11 cellular contexts compared by ENCODE assay signal in genomic region chr7:74183142-74183541, GRCh38. TPM values are rescaled to one million over a fixed set of nuclear protein-coding genes. Genes with fewer than 3 reads are reported as not detected.
DNase-seq lines count a peak whose midpoint lies in the region; ATAC-seq and TF ChIP-seq lines count a peak whose summit lies in the region.
"Had no signal": no experiment of that assay in that cellular context is flagged by ENCODE, and none has a peak within 500 bp of the region (broad histone marks: within the 10 kb centered on the region; RNA-seq: fewer than 3 reads in every experiment).

No MANE protein-coding gene starts in this region.

- intact Hi-C loops in activated B cell treated with CpG ODN at 0.5 μM for 24 hours (cut with micrococcal nuclease) (loop anchor here (1.0 kb wide), 2 partner anchors 9 to 115 kb away; partner anchors contain the start of gene EIF4H), spleen (cut with DNase I; ENCODE audit: low total_unique reads) (no loop called here)

- H3K27ac Mint-ChIP-seq in activated T-cell treated with anti-CD3 and anti-CD28 coated beads, Interleukin-2, amount 50 U/mL, for 24 hours = peak overlapping the region; percentile 79
- H3K27ac Mint-ChIP-seq in activated B cell treated with CpG ODN at 0.5 μM for 24 hours (peak overlapping the region; percentile 4), glutamatergic neuron (ENCODE audit: unreplicated experiment) (peak overlapping the region; percentile 54)

- WGBS in spleen, 5 donors = 45 to 67% (median 58%) methylated on average over 3 of the region's 3 CpGs

- peaks cover 87% of the 10 kb centered on the region for H3K4me1 Mint-ChIP-seq in activated T-cell treated with anti-CD3 and anti-CD28 coated beads, Interleukin-2, amount 50 U/mL, for 24 hours (ENCODE audit: low read depth)
- peaks cover 88% of the 10 kb centered on the region for H3K4me1 Mint-ChIP-seq in activated B cell treated with CpG ODN at 0.5 μM for 24 hours
- H3K4me1 Mint-ChIP-seq in glutamatergic neuron (ENCODE audit: low read depth, unreplicated experiment) = peaks cover 30% of the 10 kb centered on the region

- H3K4me1 ChIP-seq in spleen = peaks cover 80 to 100% (median 100%) of the 10 kb centered on the region in 6 donors

- no peaks in the 10 kb centered on the region for H3K9me3 Mint-ChIP-seq in activated T-cell treated with anti-CD3 and anti-CD28 coated beads, Interleukin-2, amount 50 U/mL, for 24 hours
- H3K9me3 Mint-ChIP-seq in activated B cell treated with CpG ODN at 0.5 μM for 24 hours (no peaks in the 10 kb centered on the region), glutamatergic neuron (ENCODE audit: unreplicated experiment) (peaks cover 3% of the 10 kb centered on the region)
- H3K9me3 Mint-ChIP-seq: neural crest cell had no signal

- no peaks in the 10 kb centered on the region for H3K27me3 Mint-ChIP-seq in activated T-cell treated with anti-CD3 and anti-CD28 coated beads, Interleukin-2, amount 50 U/mL, for 24 hours
- H3K27me3 Mint-ChIP-seq in activated B cell treated with CpG ODN at 0.5 μM for 24 hours (no peaks in the 10 kb centered on the region), glutamatergic neuron (ENCODE audit: unreplicated experiment) (peaks cover 3% of the 10 kb centered on the region)

- no peak overlapping the region for H3K4me3 ChIP-seq in spleen
- H3K4me3 ChIP-seq: thoracic aorta had no signal

- TF ChIP-seq POLR2A in spleen (IDR thresholded peaks at IDR 0.05) = no peak

- ATAC-seq in activated B cell treated with CpG ODN at 0.5 μM for 24 hours (ENCODE audit: low read depth) (no peak), HG02870 (IDR thresholded peaks at IDR 0.05; ENCODE audit: unreplicated experiment) (no peak)

- CTCF ChIA-PET in activated B cell treated with CpG ODN at 0.5 μM for 24 hours (lab: Charles Lee) = interaction anchor here (1.0 to 2.6 kb wide), 7 partner anchors 8 to 218 kb away, joined by 4 to 21 read pairs (median 6); partner anchors contain the start of gene EIF4H

- peaks cover 0 to 81% (median 25%) of the 10 kb centered on the region in 6 donors for H3K36me3 ChIP-seq in spleen

- no peaks in the 10 kb centered on the region for H3K27me3 ChIP-seq in spleen (replicated peaks in 1 of 7)

- TF ChIP-seq CTCF in activated B cell treated with CpG ODN at 0.5 μM for 24 hours (IDR thresholded peaks at IDR 0.05) (no peak), glutamatergic neuron (IDR thresholded peaks at IDR 0.05; ENCODE audit: partially characterized antibody, unreplicated experiment) (no peak), spleen (IDR thresholded peaks at IDR 0.05 in 8 of 11, conservative IDR thresholded peaks at IDR 0.05 in 3 of 11) (no peak)

- no peak overlapping the region for H3K4me3 Mint-ChIP-seq in activated T-cell treated with anti-CD3 and anti-CD28 coated beads, Interleukin-2, amount 50 U/mL, for 24 hours
- H3K4me3 Mint-ChIP-seq in activated B cell treated with CpG ODN at 0.5 μM for 24 hours = no peak overlapping the region
- H3K4me3 Mint-ChIP-seq in glutamatergic neuron (ENCODE audit: unreplicated experiment) = no peak overlapping the region
- H3K4me3 Mint-ChIP-seq: neural crest cell had no signal

- H3K27ac ChIP-seq in spleen = peak overlapping the region in 5 of 8 donors; percentile 9 to 56 (median 53)
- H3K27ac ChIP-seq: thoracic aorta had no signal

- POLR2A ChIA-PET in activated B cell treated with CpG ODN at 0.5 μM for 24 hours (lab: Charles Lee) = interaction anchor here (0.7 to 2.0 kb wide), 5 partner anchors 8 to 114 kb away, joined by 4 to 8 read pairs (median 5); partner anchors contain the start of gene LIMK1

- no peak for DNase-seq in activated T-cell treated with anti-CD3 and anti-CD28 coated beads, Interleukin-2, amount 50 U/mL, for 24 hours
- DNase-seq in activated T-cell treated with anti-CD3 and anti-CD28 coated beads, Interleukin-2, amount 50 U/mL, for 48 hours = no peak
- DNase-seq in activated B cell treated with CpG ODN at 0.5 μM for 24 hours = no peak
- no peak for DNase-seq in glutamatergic neuron
- DNase-seq in spleen = no peak
- DNase-seq in NCI-H1694 (lab: John Stamatoyannopoulos, UW) = no peak
- DNase-seq in NCI-H2171 treated with DMSO at 0.1 percent for 48 hours (lab: John Stamatoyannopoulos, UW) = no peak
- DNase-seq: NCI-H1092 had no signal

- peaks cover 98% of the 10 kb centered on the region for H3K36me3 Mint-ChIP-seq in activated T-cell treated with anti-CD3 and anti-CD28 coated beads, Interleukin-2, amount 50 U/mL, for 24 hours (ENCODE audit: low read depth)
- H3K36me3 Mint-ChIP-seq in activated B cell treated with CpG ODN at 0.5 μM for 24 hours (ENCODE audit: low read depth) (peaks cover 64% of the 10 kb centered on the region), glutamatergic neuron (ENCODE audit: unreplicated experiment) (no peaks in the 10 kb centered on the region)

- no peaks in the 10 kb centered on the region for H3K9me3 ChIP-seq in spleen
- H3K9me3 ChIP-seq: thoracic aorta had no signal

RNA-seq across cellular contexts. Expression of gene EIF4H, which starts 9.0 kb away (rescaled TPM):
- 263 and 280 TPM in 2 replicates for total RNA-seq in activated B cell treated with CpG ODN at 0.5 μM for 24 hours
- total RNA-seq in glutamatergic neuron (ENCODE audit: unreplicated experiment) = 234 TPM
- total RNA-seq in spleen = 100 to 1,000 TPM; 179 to 224 (median 197) TPM
- 100 to 1,000 TPM in 1 of 3 donors, 10 to 100 TPM in 2; 75.5 to 133 (median 98.4) TPM for polyA plus RNA-seq in spleen

RNA-seq across cellular contexts. Expression of gene LAT2, which starts 26.7 kb away (rescaled TPM):
- total RNA-seq in activated B cell treated with CpG ODN at 0.5 μM for 24 hours (291 and 329 TPM in 2 replicates), glutamatergic neuron (ENCODE audit: unreplicated experiment) (1.5 TPM), spleen (100 to 1,000 TPM in 1 of 7 donors, 10 to 100 TPM in 6; 58.9 to 100 (median 76.4) TPM)
- polyA plus RNA-seq in spleen = 100 to 1,000 TPM; 108 to 130 (median 127) TPM

Comparison
In these comparisons a context has a peak if more than half of its experiments do, and no peak if none do; other contexts are left out.
1. H3K27ac Mint-ChIP-seq: peak in every context shown above with its lines; median percentile 79 in activated T-cell treated with anti-CD3 and anti-CD28 coated beads, Interleukin-2, amount 50 U/mL, for 24 hours; 54 in glutamatergic neuron; 4 in activated B cell treated with CpG ODN at 0.5 μM for 24 hours.
2. RNA of gene LAT2, which starts 26.7 kb away (total RNA-seq): 291 to 329 TPM in activated B cell treated with CpG ODN at 0.5 μM for 24 hours and 58.9 to 100 TPM in spleen; 1.5 TPM in glutamatergic neuron (single experiment); every median in the first group is over 10 times any median in the second.